ENCODE assay signal across 24 cellular contexts in genomic region chr13:25180450-25180794, GRCh38. TPM values are rescaled to one million over a fixed set of nuclear protein-coding genes. Genes with fewer than 3 reads are reported as not detected.
A peak's percentile ranks its signal among the peaks of the same experiment; 100 is the strongest.
DNase-seq lines count a peak whose midpoint lies in the region; ATAC-seq, FAIRE-seq and TF ChIP-seq lines count a peak whose summit lies in the region.
"Had no signal": no experiment of that assay in that cellular context is flagged by ENCODE, and none has a peak within 500 bp of the region (broad histone marks: within the 10 kb centered on the region; RNA-seq: fewer than 3 reads in every experiment).

No MANE protein-coding gene starts in this region.

- H3K4me3 Mint-ChIP-seq in brain, result peak overlapping the region in 4 of 5 experiments; percentile 9 to 38 (median 14)
- peak overlapping the region; percentile 34 for H3K4me3 Mint-ChIP-seq in stimulated activated memory B cell treated with anti-CD40 and anti-IgM and Interleukin-4, amounts not matched to agents 10 μg/mL and 1 μg/mL and 100 μg/mL, for 72 hours
- no peak overlapping the region for H3K4me3 Mint-ChIP-seq in activated naive CD4-positive, alpha-beta T cell treated with anti-CD3 and anti-CD28 coated beads, Interleukin-2, amount 10 ng/mL, durations not matched to agents 7 days and 5 days
- H3K4me3 Mint-ChIP-seq: activated T-cell treated with anti-CD3 and anti-CD28 coated beads, Interleukin-2, amount 50 U/mL, for 4 hours; CD8-positive, alpha-beta memory T cell; effector memory CD8-positive, alpha-beta T cell; HFFc6; memory B cell had no signal

- DNase-seq in GM19239 (ENCODE audit: insufficient read length, low spot score) (no peak), NAMALWA (ENCODE audit: low spot score) (no peak), SHP77 treated with DMSO at 0.1 percent for 48 hours (lab: John Stamatoyannopoulos, UW) (no peak)
- no peak for DNase-seq in activated naive CD4-positive, alpha-beta T cell treated with anti-CD3 and anti-CD28 coated beads, Interleukin-2, amount 10 ng/mL, durations not matched to agents 7 days and 5 days
- DNase-seq: activated naive CD4-positive, alpha-beta T cell treated with anti-CD3 and anti-CD28 coated beads, Interleukin-2, amount 50 U/mL, for 16 hours; activated T-cell treated with anti-CD3 and anti-CD28 coated beads, Interleukin-2, amount 50 U/mL, for 4 hours; aorta; CD8-positive, alpha-beta memory T cell; effector memory CD8-positive, alpha-beta T cell; esophagus squamous epithelium; HFFc6; kidney glomerular epithelial cell; naive B cell; NCI-H1105 treated with DMSO at 0.1 percent for 48 hours; NCI-H2081; NCI-H510A treated with DMSO at 0.1 percent for 48 hours; stimulated activated naive CD4-positive, alpha-beta T cell treated with Interleukin-2 at 50 U/mL for 16 hours; T-helper 9 cell; transverse colon had no signal

- H3K27me3 Mint-ChIP-seq in brain, result no peaks in the 10 kb centered on the region
- H3K27me3 Mint-ChIP-seq in stimulated activated memory B cell treated with anti-CD40 and anti-IgM and Interleukin-4, amounts not matched to agents 10 μg/mL and 1 μg/mL and 100 μg/mL, for 72 hours, result peaks cover 49% of the 10 kb centered on the region
- H3K27me3 Mint-ChIP-seq in activated naive CD4-positive, alpha-beta T cell treated with anti-CD3 and anti-CD28 coated beads, Interleukin-2, amount 10 ng/mL, durations not matched to agents 7 days and 5 days, result peaks cover 52% of the 10 kb centered on the region

- TF ChIP-seq CTCF in brain (conservative IDR thresholded peaks at IDR 0.05), result no peak

- peaks cover 0 to 8% (median 2%) of the 10 kb centered on the region in 5 experiments for H3K9me3 Mint-ChIP-seq in brain
- peaks cover 9% of the 10 kb centered on the region for H3K9me3 Mint-ChIP-seq in stimulated activated memory B cell treated with anti-CD40 and anti-IgM and Interleukin-4, amounts not matched to agents 10 μg/mL and 1 μg/mL and 100 μg/mL, for 72 hours
- H3K9me3 Mint-ChIP-seq in activated naive CD4-positive, alpha-beta T cell treated with anti-CD3 and anti-CD28 coated beads, Interleukin-2, amount 10 ng/mL, durations not matched to agents 7 days and 5 days, result peaks cover 2% of the 10 kb centered on the region
- H3K9me3 Mint-ChIP-seq: activated T-cell treated with anti-CD3 and anti-CD28 coated beads, Interleukin-2, amount 50 U/mL, for 4 hours; HFFc6; memory B cell had no signal

- H3K36me3 Mint-ChIP-seq in brain, result no peaks in the 10 kb centered on the region
- no peaks in the 10 kb centered on the region for H3K36me3 Mint-ChIP-seq in stimulated activated memory B cell treated with anti-CD40 and anti-IgM and Interleukin-4, amounts not matched to agents 10 μg/mL and 1 μg/mL and 100 μg/mL, for 72 hours
- no peaks in the 10 kb centered on the region for H3K36me3 Mint-ChIP-seq in activated naive CD4-positive, alpha-beta T cell treated with anti-CD3 and anti-CD28 coated beads, Interleukin-2, amount 10 ng/mL, durations not matched to agents 7 days and 5 days
- H3K36me3 Mint-ChIP-seq: CD8-positive, alpha-beta memory T cell had no signal

- no peak for FAIRE-seq in GM19239 (lab: Jason Lieb, UNC)

- ATAC-seq in GM18873 (IDR thresholded peaks at IDR 0.05; ENCODE audit: low FRiP score, unreplicated experiment) (peak; percentile 1), HG03432 (IDR thresholded peaks at IDR 0.05; ENCODE audit: unreplicated experiment) (peak; percentile 3)
- ATAC-seq in stimulated activated memory B cell treated with anti-CD40 and anti-IgM and Interleukin-4, amounts not matched to agents 10 μg/mL and 1 μg/mL and 100 μg/mL, for 72 hours, result peak; percentile 5
- ATAC-seq: activated T-cell treated with anti-CD3 and anti-CD28 coated beads, Interleukin-2, amount 50 U/mL, for 4 hours; effector memory CD8-positive, alpha-beta T cell had no signal

- peak overlapping the region; percentile 76 to 92 (median 89) for H3K27ac Mint-ChIP-seq in brain
- H3K27ac Mint-ChIP-seq in stimulated activated memory B cell treated with anti-CD40 and anti-IgM and Interleukin-4, amounts not matched to agents 10 μg/mL and 1 μg/mL and 100 μg/mL, for 72 hours, result peak overlapping the region; percentile 68
- no peak overlapping the region for H3K27ac Mint-ChIP-seq in activated naive CD4-positive, alpha-beta T cell treated with anti-CD3 and anti-CD28 coated beads, Interleukin-2, amount 10 ng/mL, durations not matched to agents 7 days and 5 days
- H3K27ac Mint-ChIP-seq: CD8-positive, alpha-beta memory T cell; effector memory CD8-positive, alpha-beta T cell; HFFc6 had no signal

- CTCF ChIA-PET in activated naive CD4-positive, alpha-beta T cell treated with anti-CD3 and anti-CD28 coated beads, Interleukin-2, amount 10 ng/mL, durations not matched to agents 7 days and 5 days (lab: Charles Lee), result no interaction called here

- H3K4me1 Mint-ChIP-seq in brain, result peaks cover 37% of the 10 kb centered on the region
- H3K4me1 Mint-ChIP-seq in stimulated activated memory B cell treated with anti-CD40 and anti-IgM and Interleukin-4, amounts not matched to agents 10 μg/mL and 1 μg/mL and 100 μg/mL, for 72 hours, result peaks cover 32% of the 10 kb centered on the region
- no peaks in the 10 kb centered on the region for H3K4me1 Mint-ChIP-seq in activated naive CD4-positive, alpha-beta T cell treated with anti-CD3 and anti-CD28 coated beads, Interleukin-2, amount 10 ng/mL, durations not matched to agents 7 days and 5 days
- H3K4me1 Mint-ChIP-seq: CD8-positive, alpha-beta memory T cell had no signal

RNA-seq across cellular contexts. Expression of gene AMER2, which starts 8.3 kb away (rescaled TPM):
- 18.8 TPM for polyA plus RNA-seq in brain (ENCODE audit: insufficient read depth, low read depth, low replicate concordance)
- polyA plus RNA-seq: CD8-positive, alpha-beta memory T cell had no signal
